Comparison of ENCODE assay signal across 8 cellular contexts in the genomic region with DNA sequence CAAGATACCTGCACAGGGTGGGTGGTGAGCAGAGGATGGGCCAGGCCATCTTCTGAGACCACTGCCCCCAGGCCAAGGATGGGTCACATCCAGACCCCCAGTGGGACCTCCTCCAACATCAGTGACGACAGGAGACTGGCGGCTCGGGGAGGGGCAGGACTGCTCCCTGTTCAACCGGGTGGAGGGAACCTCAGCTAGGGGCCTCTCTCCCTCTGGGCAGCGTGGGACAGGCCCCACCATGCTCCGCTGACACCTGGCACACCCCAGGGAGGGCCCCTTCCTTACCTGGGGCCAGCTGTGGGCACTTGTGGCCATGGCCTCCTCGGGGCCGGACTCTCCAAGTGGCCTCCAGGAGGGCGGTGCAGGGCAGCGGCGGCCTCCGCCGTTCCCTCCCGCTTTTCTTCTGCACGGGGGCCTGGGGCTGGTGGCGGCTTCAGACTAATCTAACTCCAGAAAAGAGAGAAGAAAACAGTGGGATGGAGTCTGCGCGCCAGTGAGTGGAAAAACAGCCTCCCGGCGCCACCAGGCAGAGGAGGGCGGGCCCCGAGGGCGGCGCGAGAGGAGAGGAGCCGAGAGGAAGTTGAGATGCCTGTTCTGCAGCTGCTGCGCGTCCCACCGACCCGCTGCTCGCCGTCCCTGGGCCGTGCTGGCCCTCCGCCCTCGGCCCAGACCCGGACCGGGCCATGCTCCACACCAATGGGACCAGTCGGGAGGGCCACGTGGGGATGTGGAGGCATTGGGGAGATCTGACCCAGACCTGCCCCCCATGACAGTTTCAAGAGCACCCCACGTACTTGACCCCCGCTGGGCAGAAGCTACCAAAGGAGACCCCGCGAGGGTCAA. TPM values are rescaled to one million over a fixed set of nuclear protein-coding genes. Genes with fewer than 3 reads are reported as not detected.
A peak's percentile ranks its signal among the peaks of the same experiment; 100 is the strongest.
DNase-seq lines count a peak whose midpoint lies in the region; ATAC-seq, FAIRE-seq and TF ChIP-seq lines count a peak whose summit lies in the region.

A gene with protein sequence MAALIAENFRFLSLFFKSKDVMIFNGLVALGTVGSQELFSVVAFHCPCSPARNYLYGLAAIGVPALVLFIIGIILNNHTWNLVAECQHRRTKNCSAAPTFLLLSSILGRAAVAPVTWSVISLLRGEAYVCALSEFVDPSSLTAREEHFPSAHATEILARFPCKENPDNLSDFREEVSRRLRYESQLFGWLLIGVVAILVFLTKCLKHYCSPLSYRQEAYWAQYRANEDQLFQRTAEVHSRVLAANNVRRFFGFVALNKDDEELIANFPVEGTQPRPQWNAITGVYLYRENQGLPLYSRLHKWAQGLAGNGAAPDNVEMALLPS (minus strand): TSS at position 500 of the 843 bp plus-strand sequence. CDS start 2,429 bp downstream, outside the sequence.

- intact Hi-C loops in cardiac septum (cut with DNase I): no loop called here

- TF ChIP-seq CTCF in AG10803 (conservative IDR thresholded peaks at IDR 0.05; ENCODE audit: low read length): no peak

- H3K4me3 Mint-ChIP-seq in activated naive CD8-positive, alpha-beta T cell treated with anti-CD3 and anti-CD28 coated beads, Interleukin-2, amount 50 U/mL, for 24 hours: peak within 1 kb of the TSS; percentile 77

- DNase-seq in AG10803 (ENCODE audit: low read depth) (peak; percentile 46), SKM-1 (lab: John Stamatoyannopoulos, UW; ENCODE audit: unreplicated experiment) (peak; percentile 32), cardiac septum (ENCODE audit: low spot score) (peak; percentile 87), putamen (ENCODE audit: low spot score) (peak; percentile 41), urothelium cell line (ENCODE audit: low spot score) (peak; percentile 50)
- DNase-seq in activated naive CD8-positive, alpha-beta T cell treated with anti-CD3 and anti-CD28 coated beads, Interleukin-2, amount 50 U/mL, for 24 hours: peak; percentile 72

- ATAC-seq in GM19035 (IDR thresholded peaks at IDR 0.05; ENCODE audit: unreplicated experiment) (peak; percentile 71), HG03432 (IDR thresholded peaks at IDR 0.05; ENCODE audit: unreplicated experiment) (peak; percentile 74)
- peak; percentile 78 for ATAC-seq in activated naive CD8-positive, alpha-beta T cell treated with anti-CD3 and anti-CD28 coated beads, Interleukin-2, amount 50 U/mL, for 24 hours

- peak within 1 kb of the TSS; percentile 42 for H3K27ac Mint-ChIP-seq in activated naive CD8-positive, alpha-beta T cell treated with anti-CD3 and anti-CD28 coated beads, Interleukin-2, amount 50 U/mL, for 24 hours

- peak within 1 kb of the TSS; percentile 87 for H3K4me3 ChIP-seq in AG10803 (ENCODE audit: low read length)

- no peaks in the 10 kb centered on the region for H3K9me3 Mint-ChIP-seq in activated naive CD8-positive, alpha-beta T cell treated with anti-CD3 and anti-CD28 coated beads, Interleukin-2, amount 50 U/mL, for 24 hours

- FAIRE-seq in urothelium cell line (lab: Jason Lieb, UNC): no peak

- H3K4me1 Mint-ChIP-seq in activated naive CD8-positive, alpha-beta T cell treated with anti-CD3 and anti-CD28 coated beads, Interleukin-2, amount 50 U/mL, for 24 hours: peaks cover 34% of the 10 kb centered on the region

- peaks cover 10% of the 10 kb centered on the region for H3K36me3 Mint-ChIP-seq in activated naive CD8-positive, alpha-beta T cell treated with anti-CD3 and anti-CD28 coated beads, Interleukin-2, amount 50 U/mL, for 24 hours (ENCODE audit: low read depth)

- H3K27me3 Mint-ChIP-seq in activated naive CD8-positive, alpha-beta T cell treated with anti-CD3 and anti-CD28 coated beads, Interleukin-2, amount 50 U/mL, for 24 hours: no peaks in the 10 kb centered on the region

RNA-seq across cellular contexts. Expression of the gene that starts here (rescaled TPM):
- 12.7 TPM for total RNA-seq in cardiac septum

Comparison
In these comparisons a context has a peak if more than half of its experiments do, and no peak if none do; other contexts are left out.
1. Peak in every context shown above with its lines: DNase-seq, ATAC-seq and H3K4me3 ChIP-seq.
2. DNase-seq: peak in every context shown above with its lines; median percentile 87 in cardiac septum; 72 in activated naive CD8-positive, alpha-beta T cell treated with anti-CD3 and anti-CD28 coated beads, Interleukin-2, amount 50 U/mL, for 24 hours; 50 in urothelium cell line; 46 in AG10803; 41 in putamen; 32 in SKM-1.